Comparison of ENCODE assay signal across 8 cellular contexts in the genomic region with DNA sequence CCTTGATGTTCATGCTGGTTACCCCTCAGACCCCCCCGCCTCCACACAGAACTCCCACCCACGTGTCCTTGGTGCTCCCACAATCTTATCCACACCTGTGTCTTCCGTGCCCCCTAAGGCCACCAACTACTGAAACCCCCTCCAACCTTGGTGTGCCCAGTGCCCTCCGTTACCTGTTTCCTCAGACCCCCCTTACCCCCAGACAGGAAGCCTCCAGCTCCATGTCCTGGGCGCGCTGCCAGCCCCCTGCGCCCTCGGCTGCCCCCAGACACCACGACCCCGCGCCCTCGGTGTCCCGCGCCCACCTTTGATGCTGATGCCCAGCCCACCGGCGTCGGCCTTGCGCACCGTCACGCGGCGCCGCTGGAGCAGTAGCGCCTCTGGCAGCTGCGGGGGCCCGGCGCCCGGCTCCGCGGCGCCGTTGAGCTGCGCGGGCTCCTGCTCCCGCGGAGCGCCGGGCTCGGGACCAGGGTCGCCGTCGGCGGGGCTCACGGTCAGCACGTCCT.
DNase-seq lines count a peak whose midpoint lies in the region; ATAC-seq and TF ChIP-seq lines count a peak whose summit lies in the region.

No MANE protein-coding gene starts in this region.

- H3K4me1 Mint-ChIP-seq in stimulated activated naive B cell treated with anti-CD40 and anti-IgM and Interleukin-4, amounts not matched to agents 10 μg/mL and 1 μg/mL and 100 μg/mL, for 72 hours: peaks cover 26 to 30% of the 10 kb centered on the region in 2 donors

- in situ Hi-C loops in brain microvascular endothelial cell (cut with HindIII; ENCODE audit: low pct_ligation_motif_present, low sequenced_read_pairs): no loop called here

- DNase-seq in AG10803 (ENCODE audit: low read depth): no peak
- DNase-seq in NCI-H2171 treated with DMSO at 0.1 percent for 48 hours (lab: John Stamatoyannopoulos, UW): peak; percentile 59
- no peak for DNase-seq in brain microvascular endothelial cell
- DNase-seq in kidney tubule cell (ENCODE audit: low spot score): peak; percentile 13
- DNase-seq in stimulated activated naive B cell treated with anti-CD40 and anti-IgM and Interleukin-4, amounts not matched to agents 10 μg/mL and 1 μg/mL and 100 μg/mL, for 72 hours: peak; percentile 9
- DNase-seq in NCI-H510A (lab: John Stamatoyannopoulos, UW): no peak
- no peak for DNase-seq in RKO (ENCODE audit: low spot score)

- H3K4me3 ChIP-seq in AG10803 (ENCODE audit: low read length) (peak overlapping the region; percentile 78), brain microvascular endothelial cell (ENCODE audit: low read depth, low read length) (peak overlapping the region; percentile 72)

- no peak overlapping the region for H3K27ac ChIP-seq in brain microvascular endothelial cell

- no peaks in the 10 kb centered on the region for H3K27me3 Mint-ChIP-seq in stimulated activated naive B cell treated with anti-CD40 and anti-IgM and Interleukin-4, amounts not matched to agents 10 μg/mL and 1 μg/mL and 100 μg/mL, for 72 hours

- no peaks in the 10 kb centered on the region for H3K36me3 Mint-ChIP-seq in stimulated activated naive B cell treated with anti-CD40 and anti-IgM and Interleukin-4, amounts not matched to agents 10 μg/mL and 1 μg/mL and 100 μg/mL, for 72 hours

- no peak overlapping the region for H3K27ac Mint-ChIP-seq in stimulated activated naive B cell treated with anti-CD40 and anti-IgM and Interleukin-4, amounts not matched to agents 10 μg/mL and 1 μg/mL and 100 μg/mL, for 72 hours

- peak; percentile 20 for ATAC-seq in GM19463 (IDR thresholded peaks at IDR 0.05; ENCODE audit: unreplicated experiment)
- peak; percentile 30 to 31 for ATAC-seq in stimulated activated naive B cell treated with anti-CD40 and anti-IgM and Interleukin-4, amounts not matched to agents 10 μg/mL and 1 μg/mL and 100 μg/mL, for 72 hours (replicated peaks)

- TF ChIP-seq CTCF in AG10803 (conservative IDR thresholded peaks at IDR 0.05; ENCODE audit: low read length): no peak
- TF ChIP-seq CTCF in brain microvascular endothelial cell (IDR thresholded peaks at IDR 0.05; ENCODE audit: low read depth, low read length, missing control alignments): no peak

- H3K27me3 ChIP-seq in brain microvascular endothelial cell (replicated peaks): no peaks in the 10 kb centered on the region

- no peaks in the 10 kb centered on the region for H3K9me3 Mint-ChIP-seq in stimulated activated naive B cell treated with anti-CD40 and anti-IgM and Interleukin-4, amounts not matched to agents 10 μg/mL and 1 μg/mL and 100 μg/mL, for 72 hours

- H3K4me3 Mint-ChIP-seq in stimulated activated naive B cell treated with anti-CD40 and anti-IgM and Interleukin-4, amounts not matched to agents 10 μg/mL and 1 μg/mL and 100 μg/mL, for 72 hours: peak overlapping the region; percentile 78 to 80

- no peaks in the 10 kb centered on the region for H3K36me3 ChIP-seq in brain microvascular endothelial cell (replicated peaks)

Comparison
In these comparisons a context has a peak if more than half of its experiments do, and no peak if none do; other contexts are left out.
1. DNase-seq: peak in NCI-H2171 treated with DMSO at 0.1 percent for 48 hours (single experiment), kidney tubule cell (single experiment) and stimulated activated naive B cell treated with anti-CD40 and anti-IgM and Interleukin-4, amounts not matched to agents 10 μg/mL and 1 μg/mL and 100 μg/mL, for 72 hours (single experiment); none in AG10803 (single experiment), brain microvascular endothelial cell (single experiment), NCI-H510A (single experiment) and RKO (single experiment).